In the genomic region with DNA sequence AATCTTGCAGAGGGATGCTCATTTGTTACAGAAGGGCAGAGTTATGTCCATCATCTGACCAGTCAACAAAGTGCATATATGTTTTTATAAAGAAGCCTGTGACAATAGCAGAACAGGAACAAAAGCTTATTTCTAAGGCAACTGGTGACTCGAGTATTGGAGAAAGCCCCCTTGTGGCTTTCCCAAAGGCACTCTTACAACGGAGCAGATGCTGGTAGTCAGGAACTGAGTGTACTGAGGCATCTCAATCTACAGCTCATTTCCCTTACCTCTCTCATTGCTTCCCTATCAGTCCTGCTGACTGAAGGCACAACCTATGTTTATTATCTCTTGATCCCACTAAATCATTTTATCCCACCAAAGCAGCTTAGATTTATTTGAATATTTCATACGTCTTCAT, we compare ENCODE assay signal across 2 cellular contexts.
TF ChIP-seq lines count a peak whose summit lies in the region.

No MANE protein-coding gene starts in this region.

TF ChIP-seq in GM23338, 12 proteins besides CTCF, POLR2A, EP300 and RAD21:
- TF ChIP-seq, protein P1, sequence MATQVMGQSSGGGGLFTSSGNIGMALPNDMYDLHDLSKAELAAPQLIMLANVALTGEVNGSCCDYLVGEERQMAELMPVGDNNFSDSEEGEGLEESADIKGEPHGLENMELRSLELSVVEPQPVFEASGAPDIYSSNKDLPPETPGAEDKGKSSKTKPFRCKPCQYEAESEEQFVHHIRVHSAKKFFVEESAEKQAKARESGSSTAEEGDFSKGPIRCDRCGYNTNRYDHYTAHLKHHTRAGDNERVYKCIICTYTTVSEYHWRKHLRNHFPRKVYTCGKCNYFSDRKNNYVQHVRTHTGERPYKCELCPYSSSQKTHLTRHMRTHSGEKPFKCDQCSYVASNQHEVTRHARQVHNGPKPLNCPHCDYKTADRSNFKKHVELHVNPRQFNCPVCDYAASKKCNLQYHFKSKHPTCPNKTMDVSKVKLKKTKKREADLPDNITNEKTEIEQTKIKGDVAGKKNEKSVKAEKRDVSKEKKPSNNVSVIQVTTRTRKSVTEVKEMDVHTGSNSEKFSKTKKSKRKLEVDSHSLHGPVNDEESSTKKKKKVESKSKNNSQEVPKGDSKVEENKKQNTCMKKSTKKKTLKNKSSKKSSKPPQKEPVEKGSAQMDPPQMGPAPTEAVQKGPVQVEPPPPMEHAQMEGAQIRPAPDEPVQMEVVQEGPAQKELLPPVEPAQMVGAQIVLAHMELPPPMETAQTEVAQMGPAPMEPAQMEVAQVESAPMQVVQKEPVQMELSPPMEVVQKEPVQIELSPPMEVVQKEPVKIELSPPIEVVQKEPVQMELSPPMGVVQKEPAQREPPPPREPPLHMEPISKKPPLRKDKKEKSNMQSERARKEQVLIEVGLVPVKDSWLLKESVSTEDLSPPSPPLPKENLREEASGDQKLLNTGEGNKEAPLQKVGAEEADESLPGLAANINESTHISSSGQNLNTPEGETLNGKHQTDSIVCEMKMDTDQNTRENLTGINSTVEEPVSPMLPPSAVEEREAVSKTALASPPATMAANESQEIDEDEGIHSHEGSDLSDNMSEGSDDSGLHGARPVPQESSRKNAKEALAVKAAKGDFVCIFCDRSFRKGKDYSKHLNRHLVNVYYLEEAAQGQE (IDR thresholded peaks at IDR 0.05; ENCODE audit: unreplicated experiment) = no peak
- TF ChIP-seq, protein P2, sequence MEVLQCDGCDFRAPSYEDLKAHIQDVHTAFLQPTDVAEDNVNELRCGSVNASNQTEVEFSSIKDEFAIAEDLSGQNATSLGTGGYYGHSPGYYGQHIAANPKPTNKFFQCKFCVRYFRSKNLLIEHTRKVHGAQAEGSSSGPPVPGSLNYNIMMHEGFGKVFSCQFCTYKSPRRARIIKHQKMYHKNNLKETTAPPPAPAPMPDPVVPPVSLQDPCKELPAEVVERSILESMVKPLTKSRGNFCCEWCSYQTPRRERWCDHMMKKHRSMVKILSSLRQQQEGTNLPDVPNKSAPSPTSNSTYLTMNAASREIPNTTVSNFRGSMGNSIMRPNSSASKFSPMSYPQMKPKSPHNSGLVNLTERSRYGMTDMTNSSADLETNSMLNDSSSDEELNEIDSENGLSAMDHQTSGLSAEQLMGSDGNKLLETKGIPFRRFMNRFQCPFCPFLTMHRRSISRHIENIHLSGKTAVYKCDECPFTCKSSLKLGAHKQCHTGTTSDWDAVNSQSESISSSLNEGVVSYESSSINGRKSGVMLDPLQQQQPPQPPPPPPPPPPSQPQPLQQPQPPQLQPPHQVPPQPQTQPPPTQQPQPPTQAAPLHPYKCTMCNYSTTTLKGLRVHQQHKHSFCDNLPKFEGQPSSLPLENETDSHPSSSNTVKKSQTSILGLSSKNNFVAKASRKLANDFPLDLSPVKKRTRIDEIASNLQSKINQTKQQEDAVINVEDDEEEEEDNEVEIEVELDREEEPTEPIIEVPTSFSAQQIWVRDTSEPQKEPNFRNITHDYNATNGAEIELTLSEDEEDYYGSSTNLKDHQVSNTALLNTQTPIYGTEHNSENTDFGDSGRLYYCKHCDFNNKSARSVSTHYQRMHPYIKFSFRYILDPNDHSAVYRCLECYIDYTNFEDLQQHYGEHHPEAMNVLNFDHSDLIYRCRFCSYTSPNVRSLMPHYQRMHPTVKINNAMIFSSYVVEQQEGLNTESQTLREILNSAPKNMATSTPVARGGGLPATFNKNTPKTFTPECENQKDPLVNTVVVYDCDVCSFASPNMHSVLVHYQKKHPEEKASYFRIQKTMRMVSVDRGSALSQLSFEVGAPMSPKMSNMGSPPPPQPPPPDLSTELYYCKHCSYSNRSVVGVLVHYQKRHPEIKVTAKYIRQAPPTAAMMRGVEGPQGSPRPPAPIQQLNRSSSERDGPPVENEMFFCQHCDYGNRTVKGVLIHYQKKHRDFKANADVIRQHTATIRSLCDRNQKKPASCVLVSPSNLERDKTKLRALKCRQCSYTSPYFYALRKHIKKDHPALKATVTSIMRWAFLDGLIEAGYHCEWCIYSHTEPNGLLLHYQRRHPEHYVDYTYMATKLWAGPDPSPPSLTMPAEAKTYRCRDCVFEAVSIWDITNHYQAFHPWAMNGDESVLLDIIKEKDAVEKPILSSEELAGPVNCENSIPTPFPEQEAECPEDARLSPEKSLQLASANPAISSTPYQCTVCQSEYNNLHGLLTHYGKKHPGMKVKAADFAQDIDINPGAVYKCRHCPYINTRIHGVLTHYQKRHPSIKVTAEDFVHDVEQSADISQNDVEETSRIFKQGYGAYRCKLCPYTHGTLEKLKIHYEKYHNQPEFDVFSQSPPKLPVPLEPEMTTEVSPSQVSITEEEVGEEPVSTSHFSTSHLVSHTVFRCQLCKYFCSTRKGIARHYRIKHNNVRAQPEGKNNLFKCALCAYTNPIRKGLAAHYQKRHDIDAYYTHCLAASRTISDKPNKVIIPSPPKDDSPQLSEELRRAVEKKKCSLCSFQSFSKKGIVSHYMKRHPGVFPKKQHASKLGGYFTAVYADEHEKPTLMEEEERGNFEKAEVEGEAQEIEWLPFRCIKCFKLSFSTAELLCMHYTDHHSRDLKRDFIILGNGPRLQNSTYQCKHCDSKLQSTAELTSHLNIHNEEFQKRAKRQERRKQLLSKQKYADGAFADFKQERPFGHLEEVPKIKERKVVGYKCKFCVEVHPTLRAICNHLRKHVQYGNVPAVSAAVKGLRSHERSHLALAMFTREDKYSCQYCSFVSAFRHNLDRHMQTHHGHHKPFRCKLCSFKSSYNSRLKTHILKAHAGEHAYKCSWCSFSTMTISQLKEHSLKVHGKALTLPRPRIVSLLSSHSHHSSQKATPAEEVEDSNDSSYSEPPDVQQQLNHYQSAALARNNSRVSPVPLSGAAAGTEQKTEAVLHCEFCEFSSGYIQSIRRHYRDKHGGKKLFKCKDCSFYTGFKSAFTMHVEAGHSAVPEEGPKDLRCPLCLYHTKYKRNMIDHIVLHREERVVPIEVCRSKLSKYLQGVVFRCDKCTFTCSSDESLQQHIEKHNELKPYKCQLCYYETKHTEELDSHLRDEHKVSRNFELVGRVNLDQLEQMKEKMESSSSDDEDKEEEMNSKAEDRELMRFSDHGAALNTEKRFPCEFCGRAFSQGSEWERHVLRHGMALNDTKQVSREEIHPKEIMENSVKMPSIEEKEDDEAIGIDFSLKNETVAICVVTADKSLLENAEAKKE (CRISPR knock-in tag; IDR thresholded peaks at IDR 0.05) = no peak
- no peak for TF ChIP-seq EZH2 (IDR thresholded peaks at IDR 0.05; ENCODE audit: low read depth, unreplicated experiment)

TF ChIP-seq in WTC11, 78 proteins besides CTCF, POLR2A, EP300 and RAD21 (continued from another document):
- TF ChIP-seq ELF4 (CRISPR knock-in tag; IDR thresholded peaks at IDR 0.05; ENCODE audit: low read depth) = no peak
- TF ChIP-seq, protein P3, sequence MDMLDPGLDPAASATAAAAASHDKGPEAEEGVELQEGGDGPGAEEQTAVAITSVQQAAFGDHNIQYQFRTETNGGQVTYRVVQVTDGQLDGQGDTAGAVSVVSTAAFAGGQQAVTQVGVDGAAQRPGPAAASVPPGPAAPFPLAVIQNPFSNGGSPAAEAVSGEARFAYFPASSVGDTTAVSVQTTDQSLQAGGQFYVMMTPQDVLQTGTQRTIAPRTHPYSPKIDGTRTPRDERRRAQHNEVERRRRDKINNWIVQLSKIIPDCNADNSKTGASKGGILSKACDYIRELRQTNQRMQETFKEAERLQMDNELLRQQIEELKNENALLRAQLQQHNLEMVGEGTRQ (CRISPR knock-in tag; IDR thresholded peaks at IDR 0.05) = no peak
